In genomic region chr13:72544042-72544441, GRCh38 we compare ENCODE assay signal across 24 cellular contexts.
A peak's percentile ranks its signal among the peaks of the same experiment; 100 is the strongest.
DNase-seq lines count a peak whose midpoint lies in the region; ATAC-seq, FAIRE-seq and TF ChIP-seq lines count a peak whose summit lies in the region.
"Had no signal": no experiment of that assay in that cellular context is flagged by ENCODE, and none has a peak within 500 bp of the region (broad histone marks: within the 10 kb centered on the region; RNA-seq: fewer than 3 reads in every experiment).

No MANE protein-coding gene starts in this region.

- H3K9me2 ChIP-seq in SK-N-SH (no peaks in the 10 kb centered on the region), PC-3 (replicated peaks; ENCODE audit: low read length) (no peaks in the 10 kb centered on the region)

- H3K9ac ChIP-seq in SK-N-SH, result no peak overlapping the region
- no peak overlapping the region for H3K9ac ChIP-seq in PC-3 (ENCODE audit: low read length)
- H3K9ac ChIP-seq: BLaER1 treated with 17β-estradiol and CSF1 and Interleukin-3, amounts not matched to agents 10 nM and 100 nM had no signal

- DNase-seq in SK-N-SH, result no peak
- no peak for DNase-seq in HEK293T (ENCODE audit: extremely low spot score)
- DNase-seq in PC-3, result no peak
- DNase-seq: AML-193; Caco-2; Calu3; CD4-positive, alpha-beta T cell; CD8-positive, alpha-beta T cell; DMS153; DMS53; DMS79; DND-41; EL; GDM1 had no signal

- H2AFZ ChIP-seq in SK-N-SH (ENCODE audit: low read depth), result no peak overlapping the region
- H2AFZ ChIP-seq in PC-3 (ENCODE audit: low read length), result no peak overlapping the region

- peak overlapping the region in 1 of 2 experiments; percentile 32; a peak in 1 of 4 replicates for H3K27ac ChIP-seq in SK-N-SH (ENCODE audit: low read depth in 2 of 2, low read length in 1 of 2)
- no peak overlapping the region for H3K27ac ChIP-seq in PC-3 (ENCODE audit: low read length)
- H3K27ac ChIP-seq: 22Rv1; A549; BLaER1 treated with 17β-estradiol and CSF1 and Interleukin-3, amounts not matched to agents 10 nM and 100 nM; C4-2B had no signal

- TF ChIP-seq CTCF in SK-N-SH (IDR thresholded peaks at IDR 0.05) (no peak), PC-3 (conservative IDR thresholded peaks at IDR 0.05; ENCODE audit: low read depth, low read length) (no peak)

- TF ChIP-seq EP300 in SK-N-SH (IDR thresholded peaks at IDR 0.05; ENCODE audit: borderline replicate concordance in 1 of 2, low read depth in 1 of 2, low read length in 1 of 2), result peak in 1 of 2 experiments; percentile 56; a peak in 1 of 4 replicates

- H3K4me2 ChIP-seq in SK-N-SH, result no peak overlapping the region
- no peak overlapping the region for H3K4me2 ChIP-seq in PC-3 (ENCODE audit: low read length)
- H3K4me2 ChIP-seq: A549; BLaER1 treated with 17β-estradiol and CSF1 and Interleukin-3, amounts not matched to agents 10 nM and 100 nM had no signal

- CTCF ChIA-PET in SK-N-SH (lab: Yijun Ruan, JAX), result interaction anchor here (1.4 kb wide), 1 partner anchor 22 kb away, joined by 3 read pairs; no protein-coding TSS in a partner anchor
- CTCF ChIA-PET in HEK293T (lab: Yijun Ruan, JAX), result no interaction called here
- CTCF ChIA-PET in PC-3 (lab: Charles Lee), result no interaction called here

- intact Hi-C loops in PC-3 (cut with micrococcal nuclease), result no loop called here

- H3K4me3 ChIP-seq in SK-N-SH (ENCODE audit: low read depth in 2 of 2, low read length in 1 of 2), result no peak overlapping the region
- H3K4me3 ChIP-seq in PC-3 (ENCODE audit: low read length), result no peak overlapping the region
- H3K4me3 ChIP-seq: A549; BLaER1 treated with 17β-estradiol and CSF1 and Interleukin-3, amounts not matched to agents 10 nM and 100 nM; GM12878 had no signal

- POLR2A ChIA-PET in SK-N-SH (lab: Yijun Ruan, JAX), result no interaction called here
- POLR2A ChIA-PET in HEK293T (lab: Yijun Ruan, JAX), result no interaction called here
- POLR2A ChIA-PET in PC-3 (lab: Charles Lee; ENCODE audit: unreplicated experiment), result no interaction called here

- no TSS peak for BruUV-seq in PC-3 (replicated peaks; lab: Mats Ljungman, UMichigan)

- TF ChIP-seq RAD21 in SK-N-SH (IDR thresholded peaks at IDR 0.05; ENCODE audit: low read length), result no peak

- H3K79me2 ChIP-seq in SK-N-SH (ENCODE audit: insufficient read depth) (no peaks in the 10 kb centered on the region), PC-3 (ENCODE audit: low read length) (no peaks in the 10 kb centered on the region)

- H3K36me3 ChIP-seq in SK-N-SH (replicated peaks in 1 of 2; ENCODE audit: control insufficient read depth in 1 of 2, insufficient read depth in 2 of 2, low read length in 1 of 2) (no peaks in the 10 kb centered on the region), PC-3 (ENCODE audit: low read depth, low read length) (no peaks in the 10 kb centered on the region)
- H3K36me3 ChIP-seq: BLaER1 treated with 17β-estradiol and CSF1 and Interleukin-3, amounts not matched to agents 10 nM and 100 nM had no signal

- H3K9me3 ChIP-seq in SK-N-SH (no peaks in the 10 kb centered on the region), PC-3 (ENCODE audit: low read length) (no peaks in the 10 kb centered on the region)
- H3K9me3 ChIP-seq: A549, Caco-2 had no signal

- no peaks in the 10 kb centered on the region for H3F3A ChIP-seq in SK-N-SH (replicated peaks; ENCODE audit: insufficient read depth)
- H3F3A ChIP-seq in PC-3 (ENCODE audit: low read length, unreplicated experiment), result no peaks in the 10 kb centered on the region

- no peaks in the 10 kb centered on the region for H3K27me3 ChIP-seq in SK-N-SH (ENCODE audit: insufficient read depth)
- no peaks in the 10 kb centered on the region for H3K27me3 ChIP-seq in PC-3 (ENCODE audit: low read length)
- H3K27me3 ChIP-seq: BLaER1 treated with 17β-estradiol and CSF1 and Interleukin-3, amounts not matched to agents 10 nM and 100 nM had no signal

- 53% methylated on average over 2 of the region's 2 CpGs for WGBS in SK-N-SH (ENCODE audit: low lambda C conversion rate)

- no peaks in the 10 kb centered on the region; a peak in 1 of 4 replicates for H3K4me1 ChIP-seq in SK-N-SH (ENCODE audit: control insufficient read depth in 1 of 2, insufficient read depth in 2 of 2, low read depth in 1 of 2, low read length in 1 of 2)
- H3K4me1 ChIP-seq in PC-3 (ENCODE audit: insufficient read depth, low read length), result no peaks in the 10 kb centered on the region
- H3K4me1 ChIP-seq: A549 had no signal

- H4K20me1 ChIP-seq in SK-N-SH (ENCODE audit: insufficient read depth) (no peaks in the 10 kb centered on the region), PC-3 (ENCODE audit: low read length) (no peaks in the 10 kb centered on the region)
- H4K20me1 ChIP-seq: BLaER1 treated with 17β-estradiol and CSF1 and Interleukin-3, amounts not matched to agents 10 nM and 100 nM had no signal

- ATAC-seq in SK-N-SH treated with all-trans-retinoic acid at 6 μM for 48 hours (no peak), PC-3 (no peak)
- ATAC-seq: A549; CD8-positive, alpha-beta T cell; GM12878 had no signal

- peak; percentile 23 for FAIRE-seq in endometrium (lab: Jason Lieb, UNC)
- FAIRE-seq: A549, D721Med, GM12878, GM12892, GM18507 had no signal

TF ChIP-seq in SK-N-SH, 30 proteins besides CTCF, POLR2A, EP300 and RAD21:
- TF ChIP-seq GATA2 (CRISPR knock-in tag; IDR thresholded peaks at IDR 0.05), result 0 out of 2 replicates have a peak, but pooled peaks have one; percentile 26
- TF ChIP-seq PBX3 (IDR thresholded peaks at IDR 0.05), result no peak
TF ChIP-seq in SK-N-SH: peak in this region for 1.

TF ChIP-seq in SK-N-SH treated with all-trans-retinoic acid at 6 μM for 48 hours, 23 proteins besides CTCF, POLR2A, EP300 and RAD21 (continues in another document):
- no peak for TF ChIP-seq ZNF8 (CRISPR knock-in tag; IDR thresholded peaks at IDR 0.05)
- no peak for TF ChIP-seq CSDC2 (CRISPR knock-in tag; IDR thresholded peaks at IDR 0.05)
- TF ChIP-seq, protein P1, sequence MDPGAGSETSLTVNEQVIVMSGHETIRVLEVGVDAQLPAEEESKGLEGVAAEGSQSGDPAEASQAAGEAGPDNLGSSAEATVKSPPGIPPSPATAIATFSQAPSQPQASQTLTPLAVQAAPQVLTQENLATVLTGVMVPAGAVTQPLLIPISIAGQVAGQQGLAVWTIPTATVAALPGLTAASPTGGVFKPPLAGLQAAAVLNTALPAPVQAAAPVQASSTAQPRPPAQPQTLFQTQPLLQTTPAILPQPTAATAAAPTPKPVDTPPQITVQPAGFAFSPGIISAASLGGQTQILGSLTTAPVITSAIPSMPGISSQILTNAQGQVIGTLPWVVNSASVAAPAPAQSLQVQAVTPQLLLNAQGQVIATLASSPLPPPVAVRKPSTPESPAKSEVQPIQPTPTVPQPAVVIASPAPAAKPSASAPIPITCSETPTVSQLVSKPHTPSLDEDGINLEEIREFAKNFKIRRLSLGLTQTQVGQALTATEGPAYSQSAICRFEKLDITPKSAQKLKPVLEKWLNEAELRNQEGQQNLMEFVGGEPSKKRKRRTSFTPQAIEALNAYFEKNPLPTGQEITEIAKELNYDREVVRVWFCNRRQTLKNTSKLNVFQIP (CRISPR knock-in tag; IDR thresholded peaks at IDR 0.05; ENCODE audit: borderline replicate concordance, low read depth), result no peak
- TF ChIP-seq ZC3H10 (CRISPR knock-in tag; IDR thresholded peaks at IDR 0.05), result no peak
- TF ChIP-seq ESRRG (CRISPR knock-in tag; IDR thresholded peaks at IDR 0.05), result no peak
- TF ChIP-seq OSR1 (CRISPR knock-in tag; IDR thresholded peaks at IDR 0.05), result no peak
- TF ChIP-seq ZFP3 (CRISPR knock-in tag; IDR thresholded peaks at IDR 0.05), result no peak
- TF ChIP-seq CREB5 (CRISPR knock-in tag; IDR thresholded peaks at IDR 0.05; ENCODE audit: low read depth), result no peak

TF ChIP-seq in HEK293T, 16 proteins besides CTCF, POLR2A, EP300 and RAD21:
- TF ChIP-seq NFRKB (IDR thresholded peaks at IDR 0.05) (no peak), LEF1 (IDR thresholded peaks at IDR 0.05; ENCODE audit: borderline replicate concordance) (no peak), ZNF384 (IDR thresholded peaks at IDR 0.05) (peak; percentile 50), PKNOX1 (IDR thresholded peaks at IDR 0.05) (no peak)
